Comparison of ENCODE assay signal across 8 cellular contexts in the genomic region with DNA sequence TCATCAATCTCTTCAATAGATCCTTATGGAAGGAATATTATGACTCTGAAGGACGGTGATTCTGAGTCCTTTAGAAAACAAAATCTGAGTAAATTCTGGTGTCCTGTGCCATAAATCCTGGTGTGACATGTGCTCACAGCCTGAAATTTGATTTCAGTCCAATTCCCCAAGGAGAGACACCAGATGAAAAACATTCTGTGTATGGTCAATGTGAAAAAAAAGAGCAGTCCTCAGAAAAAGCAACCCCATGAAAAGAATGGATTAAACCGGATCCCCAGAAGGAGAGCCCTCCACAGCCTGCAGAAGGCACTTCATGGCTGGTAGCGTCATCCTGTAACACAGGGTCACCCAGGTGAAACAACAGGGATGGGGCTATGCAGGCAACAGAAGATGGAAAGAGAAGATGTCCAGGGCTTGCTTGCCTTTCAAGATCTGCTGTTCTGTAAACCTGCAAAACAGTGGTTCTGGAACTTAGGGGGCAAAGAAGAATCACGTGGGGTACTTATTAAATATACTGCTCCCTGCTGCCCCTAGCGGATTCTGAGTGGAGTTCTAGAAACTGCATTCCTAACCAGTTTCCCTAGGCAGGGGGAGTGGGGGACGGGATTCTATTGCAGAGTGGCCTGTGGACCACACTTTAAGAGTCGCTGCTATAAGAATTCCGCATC.
A peak's percentile ranks its signal among the peaks of the same experiment; 100 is the strongest.
DNase-seq lines count a peak whose midpoint lies in the region; ATAC-seq and TF ChIP-seq lines count a peak whose summit lies in the region.

No MANE protein-coding gene starts in this region.

- POLR2A ChIA-PET in activated B cell treated with CpG ODN at 0.5 μM for 24 hours (lab: Charles Lee): no interaction called here

- H3K4me1 Mint-ChIP-seq in activated B cell treated with CpG ODN at 0.5 μM for 24 hours (peaks cover 14% of the 10 kb centered on the region), neural crest cell (peaks cover 9% of the 10 kb centered on the region)
- H3K4me1 Mint-ChIP-seq in activated T-helper 1 cell treated with anti-CD3 and anti-CD28 coated beads, Interleukin-12 subunit alpha, Interleukin-12 subunit beta, Interleukin-2, Interleukin-4 antibody, amounts not matched to agents 30 ng/mL and 10 ng/mL and 1 ng/mL, durations not matched to agents 14 hours and 24 hours and 36 hours (ENCODE audit: low read depth): no peaks in the 10 kb centered on the region

- H3K27me3 Mint-ChIP-seq in activated B cell treated with CpG ODN at 0.5 μM for 24 hours (peaks cover 6% of the 10 kb centered on the region), neural crest cell (ENCODE audit: low read depth) (no peaks in the 10 kb centered on the region)
- peaks cover 4% of the 10 kb centered on the region for H3K27me3 Mint-ChIP-seq in activated T-helper 1 cell treated with anti-CD3 and anti-CD28 coated beads, Interleukin-12 subunit alpha, Interleukin-12 subunit beta, Interleukin-2, Interleukin-4 antibody, amounts not matched to agents 30 ng/mL and 10 ng/mL and 1 ng/mL, durations not matched to agents 14 hours and 24 hours and 36 hours (ENCODE audit: insufficient read depth)

- H3K27ac Mint-ChIP-seq in activated B cell treated with CpG ODN at 0.5 μM for 24 hours (no peak overlapping the region), neural crest cell (ENCODE audit: unreplicated experiment) (no peak overlapping the region)
- no peak overlapping the region for H3K27ac Mint-ChIP-seq in activated T-helper 1 cell treated with anti-CD3 and anti-CD28 coated beads, Interleukin-12 subunit alpha, Interleukin-12 subunit beta, Interleukin-2, Interleukin-4 antibody, amounts not matched to agents 30 ng/mL and 10 ng/mL and 1 ng/mL, durations not matched to agents 14 hours and 24 hours and 36 hours

- CTCF ChIA-PET in activated B cell treated with CpG ODN at 0.5 μM for 24 hours (lab: Charles Lee): interaction anchor here (1.1 to 1.3 kb wide), 2 partner anchors 78 to 120 kb away, joined by 3 to 4 read pairs; no protein-coding TSS in a partner anchor

- peaks cover 10% of the 10 kb centered on the region for H3K9me3 Mint-ChIP-seq in activated B cell treated with CpG ODN at 0.5 μM for 24 hours
- peaks cover 3% of the 10 kb centered on the region for H3K9me3 Mint-ChIP-seq in neural crest cell
- H3K9me3 Mint-ChIP-seq in activated T-helper 1 cell treated with anti-CD3 and anti-CD28 coated beads, Interleukin-12 subunit alpha, Interleukin-12 subunit beta, Interleukin-2, Interleukin-4 antibody, amounts not matched to agents 30 ng/mL and 10 ng/mL and 1 ng/mL, durations not matched to agents 14 hours and 24 hours and 36 hours: peaks cover 7% of the 10 kb centered on the region

- no peaks in the 10 kb centered on the region for H3K36me3 Mint-ChIP-seq in activated B cell treated with CpG ODN at 0.5 μM for 24 hours (ENCODE audit: low read depth)
- H3K36me3 Mint-ChIP-seq in neural crest cell (ENCODE audit: low read depth): peaks cover 7% of the 10 kb centered on the region
- no peaks in the 10 kb centered on the region for H3K36me3 Mint-ChIP-seq in activated T-helper 1 cell treated with anti-CD3 and anti-CD28 coated beads, Interleukin-12 subunit alpha, Interleukin-12 subunit beta, Interleukin-2, Interleukin-4 antibody, amounts not matched to agents 30 ng/mL and 10 ng/mL and 1 ng/mL, durations not matched to agents 14 hours and 24 hours and 36 hours (ENCODE audit: low read depth)

- H3K4me3 Mint-ChIP-seq in activated B cell treated with CpG ODN at 0.5 μM for 24 hours: peak overlapping the region; percentile 72
- H3K4me3 Mint-ChIP-seq in neural crest cell: no peak overlapping the region
- H3K4me3 Mint-ChIP-seq in activated T-helper 1 cell treated with anti-CD3 and anti-CD28 coated beads, Interleukin-12 subunit alpha, Interleukin-12 subunit beta, Interleukin-2, Interleukin-4 antibody, amounts not matched to agents 30 ng/mL and 10 ng/mL and 1 ng/mL, durations not matched to agents 14 hours and 24 hours and 36 hours: no peak overlapping the region

- intact Hi-C loops in activated B cell treated with CpG ODN at 0.5 μM for 24 hours (cut with micrococcal nuclease): loop anchor here (5.0 kb wide), 1 partner anchor 120 kb away; a partner anchor contains a TSS
- intact Hi-C loops in activated T-helper 1 cell treated with anti-CD3 and anti-CD28 coated beads, Interleukin-12 subunit alpha, Interleukin-12 subunit beta, Interleukin-2, Interleukin-4 antibody, amounts not matched to agents 30 ng/mL and 10 ng/mL and 1 ng/mL, durations not matched to agents 14 hours and 24 hours and 36 hours (cut with micrococcal nuclease): no loop called here

- peak; percentile 40 for DNase-seq in ELF-1 (ENCODE audit: low read depth, low spot score)
- DNase-seq in LNCaP clone FGC (ENCODE audit: low read depth): no peak
- no peak for DNase-seq in activated B cell treated with CpG ODN at 0.5 μM for 24 hours
- peak; percentile 17 for DNase-seq in fibroblast of the aortic adventitia (ENCODE audit: low read depth)
- peak; percentile 45 for DNase-seq in neural crest cell (ENCODE audit: low read depth, low spot score)
- no peak for DNase-seq in activated T-helper 1 cell treated with anti-CD3 and anti-CD28 coated beads, Interleukin-12 subunit alpha, Interleukin-12 subunit beta, Interleukin-2, Interleukin-4 antibody, amounts not matched to agents 30 ng/mL and 10 ng/mL and 1 ng/mL, durations not matched to agents 14 hours and 24 hours and 36 hours (ENCODE audit: low spot score)

- no peak overlapping the region for H3K4me3 ChIP-seq in LNCaP clone FGC (ENCODE audit: low read depth, low read length)
- no peak overlapping the region for H3K4me3 ChIP-seq in fibroblast of the aortic adventitia (ENCODE audit: low read depth, low read length)

- peak; percentile 74 for ATAC-seq in GM21529 (IDR thresholded peaks at IDR 0.05; ENCODE audit: unreplicated experiment)
- ATAC-seq in activated B cell treated with CpG ODN at 0.5 μM for 24 hours (ENCODE audit: low read depth): peak; percentile 61
- no peak for ATAC-seq in HG02884 (IDR thresholded peaks at IDR 0.05; ENCODE audit: unreplicated experiment)

- TF ChIP-seq CTCF in LNCaP clone FGC (IDR thresholded peaks at IDR 0.05; ENCODE audit: control insufficient read depth, extremely low read depth, insufficient read depth): peak; percentile 31
- no peak for TF ChIP-seq CTCF in activated B cell treated with CpG ODN at 0.5 μM for 24 hours (IDR thresholded peaks at IDR 0.05)
- peak; percentile 43 for TF ChIP-seq CTCF in fibroblast of the aortic adventitia (IDR thresholded peaks at IDR 0.05; ENCODE audit: insufficient read depth, low read length)
- peak; percentile 67 for TF ChIP-seq CTCF in neural crest cell (conservative IDR thresholded peaks at IDR 0.05)

Comparison
In these comparisons a context has a peak if more than half of its experiments do, and no peak if none do; other contexts are left out.
1. DNase-seq: peak in ELF-1 (single experiment), fibroblast of the aortic adventitia (single experiment) and neural crest cell (single experiment); none in LNCaP clone FGC (single experiment), activated B cell treated with CpG ODN at 0.5 μM for 24 hours (single experiment) and activated T-helper 1 cell treated with anti-CD3 and anti-CD28 coated beads, Interleukin-12 subunit alpha, Interleukin-12 subunit beta, Interleukin-2, Interleukin-4 antibody, amounts not matched to agents 30 ng/mL and 10 ng/mL and 1 ng/mL, durations not matched to agents 14 hours and 24 hours and 36 hours (single experiment).